In the genomic region with DNA sequence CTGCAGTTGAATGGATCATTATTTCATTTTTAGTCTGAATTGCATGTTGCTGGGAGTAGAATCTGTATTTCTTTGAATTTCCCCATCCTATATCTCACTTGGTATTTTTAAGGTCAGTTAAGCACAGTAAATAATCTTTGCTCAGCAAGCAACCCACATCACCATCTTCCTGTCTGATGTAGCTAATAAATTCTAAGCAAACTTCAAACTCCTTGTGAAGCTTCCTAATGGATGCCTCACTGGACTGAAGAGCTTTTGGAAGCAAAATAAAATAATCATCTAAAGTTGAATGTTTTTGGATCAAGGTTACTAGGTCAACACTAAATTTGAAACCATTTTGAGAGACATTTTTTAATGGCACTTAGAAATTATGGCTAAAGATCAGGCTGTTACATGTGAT, we compare ENCODE assay signal across 21 cellular contexts.
"Had no signal": no experiment of that assay in that cellular context is flagged by ENCODE, and none has a peak within 500 bp of the region (broad histone marks: within the 10 kb centered on the region; RNA-seq: fewer than 3 reads in every experiment).

No MANE protein-coding gene starts in this region.

- H3K36me3 ChIP-seq: esophagus muscularis mucosa, gastroesophageal sphincter, left lung, lower lobe of right lung, right lobe of liver, suprapubic skin, thyroid gland, upper lobe of left lung, uterus had no signal

- H3K9me3 ChIP-seq: esophagus muscularis mucosa, gastroesophageal sphincter, left lung, lower lobe of right lung, psoas muscle, right lobe of liver, suprapubic skin, thyroid gland, upper lobe of left lung, uterus had no signal

- H3K4me3 ChIP-seq: esophagus muscularis mucosa, gastroesophageal sphincter, left lung, lower lobe of right lung, psoas muscle, right lobe of liver, suprapubic skin, thyroid gland, upper lobe of left lung, uterus had no signal

- H3K27me3 ChIP-seq: esophagus muscularis mucosa, gastroesophageal sphincter, left lung, right lobe of liver, suprapubic skin, thyroid gland, upper lobe of left lung, uterus had no signal

- H3K27ac ChIP-seq: epithelial cell of prostate, esophagus muscularis mucosa, gastroesophageal sphincter, left lung, lower lobe of right lung, psoas muscle, right lobe of liver, suprapubic skin, thyroid gland, upper lobe of left lung, uterus had no signal

- DNase-seq: effector memory CD8-positive, alpha-beta T cell; glutamatergic neuron; islet precursor cell; left lung; lower lobe of right lung; midbrain; psoas muscle; retina; right lobe of liver; stimulated activated CD4-positive, alpha-beta T cell treated with anti-CD3 and anti-CD28 coated beads, Interleukin-4, amount 100 ng/mL, for 1 hour; stimulated activated CD8-positive, alpha-beta memory T cell treated with anti-CD3 and anti-CD28 coated beads, Interleukin-4, amount 100 ng/mL, for 48 hours; stimulated activated naive CD8-positive, alpha-beta T cell treated with anti-CD3 and anti-CD28 coated beads, Interleukin-15, Interleukin-2, amounts not matched to agents 100 U/mL and 50 U/mL, for 24 hours; thyroid gland; upper lobe of left lung; uterus had no signal

- ATAC-seq: effector memory CD8-positive, alpha-beta T cell; gastroesophageal sphincter; left lung; lower lobe of right lung; natural killer cell treated with Interleukin-12 subunit alpha and Interleukin-12 subunit beta and Interleukin-15 and Interleukin-18, amount 100 ng/mL, for 72 hours; psoas muscle; right lobe of liver; stimulated activated effector memory CD8-positive, alpha-beta T cell treated with anti-CD3 and anti-CD28 coated beads, Interleukin-12 subunit alpha, Interleukin-12 subunit beta, amount 100 ng/mL, for 72 hours; stimulated activated naive CD8-positive, alpha-beta T cell treated with anti-CD3 and anti-CD28 coated beads, Interleukin-15, Interleukin-2, amounts not matched to agents 100 U/mL and 50 U/mL, for 24 hours had no signal

- H3K4me1 ChIP-seq: gastroesophageal sphincter, left lung, lower lobe of right lung, psoas muscle, right lobe of liver, suprapubic skin, thyroid gland, upper lobe of left lung, uterus had no signal
